In genomic region chr1:155106862-155107261, GRCh38 we compare ENCODE assay signal across 14 cellular contexts.
"Had no signal": no experiment of that assay in that cellular context is flagged by ENCODE, and none has a peak within 500 bp of the region (broad histone marks: within the 10 kb centered on the region; RNA-seq: fewer than 3 reads in every experiment).

No MANE protein-coding gene starts in this region.

- DNase-seq: activated CD4-positive, alpha-beta T cell treated with anti-CD3 and anti-CD28 coated beads for 1 hour; activated CD4-positive, alpha-beta T cell treated with anti-CD3 and anti-CD28 coated beads, Interleukin-2, amount 50 U/mL, for 4 hours; activated gamma-delta T cell treated with Interleukin-2 at 50 U/mL for 16 hours; effector memory CD4-positive, alpha-beta T cell; lower lobe of right lung; nephron progenitor cell; occipital lobe; posterior cingulate gyrus; retina; stimulated activated CD4-positive, alpha-beta T cell treated with anti-CD3 and anti-CD28 coated beads, Interleukin-2, amount 100 ng/mL, for 24 hours; stimulated activated naive CD4-positive, alpha-beta T cell treated with Interleukin-2 at 50 U/mL for 16 hours; tibial artery; WERI-Rb-1 had no signal

- H3K4me1 ChIP-seq: tibial artery had no signal

- H3K27me3 ChIP-seq: esophagus muscularis mucosa had no signal

- H3K4me3 ChIP-seq: esophagus muscularis mucosa, lower lobe of right lung, tibial artery had no signal

- ATAC-seq: lower lobe of right lung had no signal

- H3K9me3 ChIP-seq: esophagus muscularis mucosa, lower lobe of right lung, tibial artery had no signal

- H3K36me3 ChIP-seq: esophagus muscularis mucosa, lower lobe of right lung, tibial artery, WERI-Rb-1 had no signal

- H3K27ac ChIP-seq: esophagus muscularis mucosa, tibial artery, WERI-Rb-1 had no signal
